ENCODE assay signal across 1 cellular context in genomic region chr5:54991446-54991845, GRCh38.
TF ChIP-seq lines count a peak whose summit lies in the region.

No MANE protein-coding gene starts in this region.

TF ChIP-seq in SK-N-SH, 30 proteins besides CTCF, POLR2A, EP300 and RAD21:
- no peak for TF ChIP-seq EZH2phosphoT487 (IDR thresholded peaks at IDR 0.05; ENCODE audit: borderline replicate concordance, low read depth)
- TF ChIP-seq SIN3A (IDR thresholded peaks at IDR 0.05; ENCODE audit: borderline replicate concordance, low read depth, low read length), result no peak
- no peak for TF ChIP-seq USF2 (IDR thresholded peaks at IDR 0.05; ENCODE audit: borderline replicate concordance, low read depth, low read length)
- no peak for TF ChIP-seq SMC3 (IDR thresholded peaks at IDR 0.05; ENCODE audit: low read depth, low read length)
- TF ChIP-seq, protein P1, sequence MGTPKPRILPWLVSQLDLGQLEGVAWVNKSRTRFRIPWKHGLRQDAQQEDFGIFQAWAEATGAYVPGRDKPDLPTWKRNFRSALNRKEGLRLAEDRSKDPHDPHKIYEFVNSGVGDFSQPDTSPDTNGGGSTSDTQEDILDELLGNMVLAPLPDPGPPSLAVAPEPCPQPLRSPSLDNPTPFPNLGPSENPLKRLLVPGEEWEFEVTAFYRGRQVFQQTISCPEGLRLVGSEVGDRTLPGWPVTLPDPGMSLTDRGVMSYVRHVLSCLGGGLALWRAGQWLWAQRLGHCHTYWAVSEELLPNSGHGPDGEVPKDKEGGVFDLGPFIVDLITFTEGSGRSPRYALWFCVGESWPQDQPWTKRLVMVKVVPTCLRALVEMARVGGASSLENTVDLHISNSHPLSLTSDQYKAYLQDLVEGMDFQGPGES (IDR thresholded peaks at IDR 0.05; ENCODE audit: low read depth, low read length), result no peak
- no peak for TF ChIP-seq RXRA (IDR thresholded peaks at IDR 0.05; ENCODE audit: borderline replicate concordance, low read depth)
- no peak for TF ChIP-seq NRF1 (IDR thresholded peaks at IDR 0.05; ENCODE audit: low read depth, low read length)
- no peak for TF ChIP-seq ELF1 (IDR thresholded peaks at IDR 0.05)
- TF ChIP-seq RFX5 (IDR thresholded peaks at IDR 0.05; ENCODE audit: low read length), result no peak
- TF ChIP-seq REST (IDR thresholded peaks at IDR 0.05; ENCODE audit: low read depth, low read length), result no peak
- TF ChIP-seq YY1 (IDR thresholded peaks at IDR 0.05; ENCODE audit: low read depth), result no peak
- TF ChIP-seq MXI1 (IDR thresholded peaks at IDR 0.05; ENCODE audit: low read depth, low read length), result no peak
- TF ChIP-seq MAX (IDR thresholded peaks at IDR 0.05; ENCODE audit: low read depth), result no peak
- no peak for TF ChIP-seq FOXM1 (IDR thresholded peaks at IDR 0.05; ENCODE audit: low read depth)
- no peak for TF ChIP-seq MEF2A (IDR thresholded peaks at IDR 0.05; ENCODE audit: borderline replicate concordance, low read depth)
